In the genomic region with DNA sequence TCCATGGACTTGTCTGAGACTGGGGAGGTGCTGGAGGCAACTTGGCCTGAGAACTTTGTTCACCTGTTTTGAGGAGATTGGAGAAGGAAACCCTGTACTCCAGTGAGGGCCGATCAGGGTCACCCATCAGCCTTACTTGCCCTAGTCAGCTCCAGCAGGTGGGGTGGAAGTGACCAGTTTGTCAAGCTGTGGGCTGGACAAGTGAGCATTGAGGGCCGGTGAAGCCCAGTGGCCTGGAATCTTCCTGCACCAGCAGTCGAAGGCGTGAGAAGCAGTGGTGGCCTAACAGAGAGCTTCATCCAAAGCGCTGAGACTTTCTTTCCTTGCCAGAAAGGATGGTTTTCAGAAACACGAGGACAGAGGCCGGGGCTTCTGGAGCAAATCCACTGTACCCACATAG, we compare ENCODE assay signal across 22 cellular contexts. TPM values are rescaled to one million over a fixed set of nuclear protein-coding genes. Genes with fewer than 3 reads are reported as not detected.
DNase-seq lines count a peak whose midpoint lies in the region; ATAC-seq and TF ChIP-seq lines count a peak whose summit lies in the region.
"Had no signal": no experiment of that assay in that cellular context is flagged by ENCODE, and none has a peak within 500 bp of the region (broad histone marks: within the 10 kb centered on the region; RNA-seq: fewer than 3 reads in every experiment).

No MANE protein-coding gene starts in this region.

- peaks cover 37 to 61% (median 42%) of the 10 kb centered on the region in 4 donors for H3K4me1 ChIP-seq in upper lobe of left lung
- H3K4me1 ChIP-seq: foreskin keratinocyte had no signal

- TF ChIP-seq EP300 in upper lobe of left lung (IDR thresholded peaks at IDR 0.05): no peak

- ATAC-seq in upper lobe of left lung (ENCODE audit: low FRiP score in 2 of 2) (no peak), HG03159 (IDR thresholded peaks at IDR 0.05; ENCODE audit: unreplicated experiment) (no peak)
- ATAC-seq: activated CD8-positive, alpha-beta T cell treated with anti-CD3 and anti-CD28 coated beads for 36 hours; body of pancreas; foreskin keratinocyte; right cardiac atrium had no signal

- peaks cover 40% of the 10 kb centered on the region for H3K36me3 Mint-ChIP-seq in progenitor cell of endocrine pancreas (ENCODE audit: insufficient read depth)
- peaks cover 64 to 84% of the 10 kb centered on the region in 2 donors for H3K36me3 Mint-ChIP-seq in CD14-positive monocyte

- no peak overlapping the region for H3K4me3 ChIP-seq in upper lobe of left lung
- H3K4me3 ChIP-seq: body of pancreas had no signal

- no peaks in the 10 kb centered on the region for H3K9me3 Mint-ChIP-seq in progenitor cell of endocrine pancreas (ENCODE audit: low read depth)
- H3K9me3 Mint-ChIP-seq in CD14-positive monocyte: no peaks in the 10 kb centered on the region
- H3K9me3 Mint-ChIP-seq: activated CD8-positive, alpha-beta T cell treated with anti-CD3 and anti-CD28 coated beads for 36 hours; activated naive CD8-positive, alpha-beta T cell treated with anti-CD3 and anti-CD28 coated beads, Interleukin-2, amount 10 ng/mL, durations not matched to agents 7 days and 5 days had no signal

- H3K27me3 ChIP-seq in upper lobe of left lung: no peaks in the 10 kb centered on the region
- H3K27me3 ChIP-seq: body of pancreas, foreskin keratinocyte had no signal

- no peak for TF ChIP-seq POLR2A in upper lobe of left lung (IDR thresholded peaks at IDR 0.05)

- peaks cover 0 to 36% (median 21%) of the 10 kb centered on the region in 4 donors for H3K36me3 ChIP-seq in upper lobe of left lung

- intact Hi-C loops in CD14-positive monocyte (cut with micrococcal nuclease): loop anchor here in 1 of 2 donors (10.0 kb wide), 1 partner anchor 218 kb away; no protein-coding TSS in a partner anchor

- H3K27me3 Mint-ChIP-seq in progenitor cell of endocrine pancreas: no peaks in the 10 kb centered on the region
- H3K27me3 Mint-ChIP-seq in CD14-positive monocyte (ENCODE audit: low read depth in 3 of 3): peaks cover 0 to 3% (median 0%) of the 10 kb centered on the region in 3 donors
- H3K27me3 Mint-ChIP-seq: activated CD8-positive, alpha-beta T cell treated with anti-CD3 and anti-CD28 coated beads for 36 hours; activated naive CD8-positive, alpha-beta T cell treated with anti-CD3 and anti-CD28 coated beads, Interleukin-2, amount 10 ng/mL, durations not matched to agents 7 days and 5 days had no signal

- peak overlapping the region; percentile 98 for H3K27ac Mint-ChIP-seq in progenitor cell of endocrine pancreas
- H3K27ac Mint-ChIP-seq in CD14-positive monocyte: peak overlapping the region in 2 of 7 donors; percentile 17 to 67
- H3K27ac Mint-ChIP-seq: activated CD8-positive, alpha-beta T cell treated with anti-CD3 and anti-CD28 coated beads for 36 hours; activated naive CD8-positive, alpha-beta T cell treated with anti-CD3 and anti-CD28 coated beads, Interleukin-2, amount 10 ng/mL, durations not matched to agents 7 days and 5 days had no signal

- H3K4me1 Mint-ChIP-seq in progenitor cell of endocrine pancreas (ENCODE audit: low read depth) (peaks cover 37% of the 10 kb centered on the region), CD14-positive monocyte (peaks cover 31% of the 10 kb centered on the region)

- H3K9me3 ChIP-seq in upper lobe of left lung: no peaks in the 10 kb centered on the region
- H3K9me3 ChIP-seq: body of pancreas had no signal

- H3K4me3 Mint-ChIP-seq in progenitor cell of endocrine pancreas (ENCODE audit: low read depth): no peak overlapping the region
- H3K4me3 Mint-ChIP-seq in CD14-positive monocyte: no peak overlapping the region
- H3K4me3 Mint-ChIP-seq: activated CD8-positive, alpha-beta T cell treated with anti-CD3 and anti-CD28 coated beads for 36 hours; activated naive CD8-positive, alpha-beta T cell treated with anti-CD3 and anti-CD28 coated beads, Interleukin-2, amount 10 ng/mL, durations not matched to agents 7 days and 5 days had no signal

- H3K27ac ChIP-seq in caudate nucleus (ENCODE audit: low read depth, low read length) (peak overlapping the region; percentile 50), upper lobe of left lung (peak overlapping the region; percentile 84 to 92 (median 85))
- H3K27ac ChIP-seq: foreskin keratinocyte had no signal

- WGBS in upper lobe of left lung, 2 donors: 91 to 96% methylated on average over 6 to 7 of the region's 7 CpGs

- DNase-seq in NCI-H748 (lab: John Stamatoyannopoulos, UW; ENCODE audit: unreplicated experiment): peak; percentile 27
- no peak for DNase-seq in NCI-H748 treated with DMSO at 0.1 percent for 48 hours (lab: John Stamatoyannopoulos, UW)
- DNase-seq in caudate nucleus (lab: John Stamatoyannopoulos, UW): no peak
- no peak for DNase-seq in progenitor cell of endocrine pancreas (ENCODE audit: low spot score, unreplicated experiment)
- peak in 1 of 2 donors; percentile 20 for DNase-seq in upper lobe of left lung
- no peak for DNase-seq in central memory CD4-positive, alpha-beta T cell
- no peak for DNase-seq in CD14-positive monocyte (ENCODE audit: low spot score)
- DNase-seq: 8988T; activated CD8-positive, alpha-beta T cell treated with anti-CD3 and anti-CD28 coated beads for 36 hours; activated naive CD8-positive, alpha-beta T cell treated with anti-CD3 and anti-CD28 coated beads, Interleukin-2, amount 10 ng/mL, durations not matched to agents 7 days and 5 days; activated T-cell treated with anti-CD3 and anti-CD28 coated beads, Interleukin-2, amount 50 U/mL, for 48 hours; body of pancreas; C1 segment of cervical spinal cord; dermis blood vessel endothelial cell; foreskin keratinocyte; NCI-H1436 treated with DMSO at 0.1 percent for 48 hours; nucleus accumbens; right cardiac atrium; stimulated activated CD4-positive, alpha-beta T cell treated with anti-CD3 and anti-CD28 coated beads, Interleukin-1b, Interleukin-23, amount 100 ng/mL, for 48 hours had no signal

- TF ChIP-seq CTCF in progenitor cell of endocrine pancreas (IDR thresholded peaks at IDR 0.05; ENCODE audit: unreplicated experiment) (no peak), upper lobe of left lung (IDR thresholded peaks at IDR 0.05) (no peak), CD14-positive monocyte (IDR thresholded peaks at IDR 0.05) (no peak)

RNA-seq across cellular contexts. Expression of a gene that starts 9.6 kb away (rescaled TPM):
- total RNA-seq in progenitor cell of endocrine pancreas: 58.4 and 60.2 TPM in 2 replicates
- 10 to 100 TPM; 20.8 to 70.2 (median 36.8) TPM for total RNA-seq in upper lobe of left lung
- 1 to 10 TPM; 2.7 to 4.3 TPM for polyA plus RNA-seq in CD14-positive monocyte

RNA-seq across cellular contexts. Expression of a gene that starts 27.2 kb away (rescaled TPM):
- total RNA-seq in progenitor cell of endocrine pancreas (4.4 and 7.1 TPM in 2 replicates), upper lobe of left lung (10 to 100 TPM in 5 of 6 donors, under 1 TPM in 1; 0.46 to 68.4 (median 13.4) TPM)
- not detected for polyA plus RNA-seq in CD14-positive monocyte
- total RNA-seq: activated CD8-positive, alpha-beta T cell treated with anti-CD3 and anti-CD28 coated beads for 36 hours; activated naive CD8-positive, alpha-beta T cell treated with anti-CD3 and anti-CD28 coated beads, Interleukin-2, amount 10 ng/mL, durations not matched to agents 7 days and 5 days; dermis blood vessel endothelial cell; M059J; right cardiac atrium; T-helper 1 cell treated with Interleukin-12 subunit alpha and Interleukin-12 subunit beta and Interleukin-4 antibody, amounts not matched to agents 30 ng/mL and 1 ng/mL, for 36 hours had no signal
- polyA plus RNA-seq: right cardiac atrium had no signal
